In genomic region chr1:64505944-64506658, GRCh38 we compare ENCODE assay signal across 8 cellular contexts. TPM values are rescaled to one million over a fixed set of nuclear protein-coding genes. Genes with fewer than 3 reads are reported as not detected.
DNase-seq lines count a peak whose midpoint lies in the region; ATAC-seq and TF ChIP-seq lines count a peak whose summit lies in the region.

No MANE protein-coding gene starts in this region.

- H3K36me3 ChIP-seq in endodermal cell (ENCODE audit: control insufficient read depth, insufficient read depth, low read length): no peaks in the 10 kb centered on the region
- H3K36me3 ChIP-seq in neural cell (ENCODE audit: insufficient read depth, low read length): no peaks in the 10 kb centered on the region
- no peaks in the 10 kb centered on the region for H3K36me3 ChIP-seq in MM.1S (replicated peaks; ENCODE audit: insufficient read depth, low read length)

- ATAC-seq in Right ventricle myocardium inferior (no peak), WTC11 (peak; percentile 3; the same call in 1 of the 2 replicates)

- H3K4me1 ChIP-seq in endodermal cell (ENCODE audit: control insufficient read depth, insufficient read depth, low read length): peaks cover 14% of the 10 kb centered on the region
- no peaks in the 10 kb centered on the region; the same call in 1 of the 2 replicates for H3K4me1 ChIP-seq in MM.1S (ENCODE audit: low read length)

- 36 to 60% methylated on average over 7 to 15 of the region's 15 CpGs for WGBS in endodermal cell (ENCODE audit: insufficient coverage in 1 of 2, insufficient read length in 1 of 2), 2 experiments

- H3K4me1 Mint-ChIP-seq in WTC11: peaks cover 92% of the 10 kb centered on the region
- peaks cover 82% of the 10 kb centered on the region for H3K4me1 Mint-ChIP-seq in endodermal cell

- DNase-seq in Right ventricle myocardium inferior (ENCODE audit: missing footprints) (peak; percentile 62), cardiac septum (ENCODE audit: low spot score) (no peak), WTC11 (ENCODE audit: low spot score) (no peak), endodermal cell (no peak), putamen (ENCODE audit: low spot score) (no peak), MM.1S (no peak), cerebellar cortex (ENCODE audit: low spot score) (no peak)

- H2AFZ ChIP-seq in neural cell (ENCODE audit: low read depth, low read length) (no peak overlapping the region), MM.1S (ENCODE audit: low read length) (no peak overlapping the region)

- no peak for TF ChIP-seq EP300 in neural cell (conservative IDR thresholded peaks at IDR 0.05; ENCODE audit: poor library complexity, severe bottlenecking)

- H3K4me3 ChIP-seq in endodermal cell (ENCODE audit: low read length): peak overlapping the region; percentile 66
- H3K4me3 ChIP-seq in neural cell (ENCODE audit: low read length): peak overlapping the region; percentile 57
- H3K4me3 ChIP-seq in MM.1S (ENCODE audit: low read length): no peak overlapping the region; the same call in 1 of the 2 replicates

- H4K20me1 ChIP-seq in neural cell (ENCODE audit: insufficient read depth) (no peaks in the 10 kb centered on the region), MM.1S (ENCODE audit: insufficient read depth, low read length) (no peaks in the 10 kb centered on the region)

- no peak for TF ChIP-seq RAD21 in neural cell (conservative IDR thresholded peaks at IDR 0.05)

- CTCF ChIA-PET in WTC11 (lab: Charles Lee): interaction anchor here (0.5 to 1.4 kb wide), 4 partner anchors 8 to 33 kb away, joined by 3 to 7 read pairs (median 4); no protein-coding TSS in a partner anchor

- H3K27me3 ChIP-seq in endodermal cell (ENCODE audit: control insufficient read depth, insufficient read depth, low read length, poor library complexity, severe bottlenecking): no peaks in the 10 kb centered on the region
- no peaks in the 10 kb centered on the region for H3K27me3 ChIP-seq in neural cell (ENCODE audit: insufficient read depth, low read depth, low read length)
- H3K27me3 ChIP-seq in MM.1S (replicated peaks; ENCODE audit: insufficient read depth, low read length): no peaks in the 10 kb centered on the region

- no peaks in the 10 kb centered on the region for H3K36me3 Mint-ChIP-seq in WTC11
- H3K36me3 Mint-ChIP-seq in endodermal cell (ENCODE audit: low read depth): no peaks in the 10 kb centered on the region

- no peaks in the 10 kb centered on the region for H3F3A ChIP-seq in neural cell (ENCODE audit: insufficient read depth, low read length, poor library complexity, severe bottlenecking)
- H3F3A ChIP-seq in MM.1S (ENCODE audit: insufficient read depth, low read length): no peaks in the 10 kb centered on the region

- H3K9me3 ChIP-seq in endodermal cell (ENCODE audit: control insufficient read depth, low read length) (no peaks in the 10 kb centered on the region), neural cell (ENCODE audit: low read length) (no peaks in the 10 kb centered on the region), MM.1S (replicated peaks; ENCODE audit: insufficient read depth, low read length) (no peaks in the 10 kb centered on the region)

- peak overlapping the region; percentile 88 for H3K27ac ChIP-seq in endodermal cell (ENCODE audit: low read depth, low read length)
- H3K27ac ChIP-seq in neural cell (ENCODE audit: low read length): no peak overlapping the region
- H3K27ac ChIP-seq in MM.1S (ENCODE audit: low read length): no peak overlapping the region

- H3K4me2 ChIP-seq in neural cell (ENCODE audit: low read length): no peak overlapping the region
- H3K4me2 ChIP-seq in MM.1S (ENCODE audit: low read depth, low read length): no peak overlapping the region

- peak overlapping the region; percentile 78 for H3K4me3 Mint-ChIP-seq in WTC11
- peak overlapping the region; percentile 63 for H3K4me3 Mint-ChIP-seq in endodermal cell

- peaks cover 51% of the 10 kb centered on the region for H3K27me3 Mint-ChIP-seq in WTC11 (ENCODE audit: low read depth)
- peaks cover 3% of the 10 kb centered on the region for H3K27me3 Mint-ChIP-seq in endodermal cell (ENCODE audit: insufficient read depth)

- TF ChIP-seq CTCF in WTC11 (IDR thresholded peaks at IDR 0.05): no peak
- no peak for TF ChIP-seq CTCF in endodermal cell (conservative IDR thresholded peaks at IDR 0.05)
- TF ChIP-seq CTCF in neural cell (IDR thresholded peaks at IDR 0.05; ENCODE audit: poor library complexity, severe bottlenecking): no peak
- no peak for TF ChIP-seq CTCF in MM.1S (IDR thresholded peaks at IDR 0.05; ENCODE audit: low read length)

- H3K79me2 ChIP-seq in neural cell (replicated peaks; ENCODE audit: insufficient read depth, low read length) (peaks cover 13% of the 10 kb centered on the region), MM.1S (ENCODE audit: low read length) (no peaks in the 10 kb centered on the region)

- intact Hi-C loops in Right ventricle myocardium inferior (cut with DNase I) (no loop called here), cardiac septum (cut with DNase I) (no loop called here)

- H3K9me3 Mint-ChIP-seq in WTC11 (no peaks in the 10 kb centered on the region), endodermal cell (no peaks in the 10 kb centered on the region)

- POLR2A ChIA-PET in WTC11 (lab: Charles Lee): interaction anchor here (1.0 kb wide), 2 partner anchors 9 to 33 kb away, joined by 3 read pairs; no protein-coding TSS in a partner anchor

- H3K9ac ChIP-seq in endodermal cell (ENCODE audit: extremely low read depth, low read length, poor library complexity, severe bottlenecking): peak overlapping the region; percentile 48
- H3K9ac ChIP-seq in neural cell (ENCODE audit: low read length): peak overlapping the region; percentile 28
- no peak overlapping the region for H3K9ac ChIP-seq in MM.1S (ENCODE audit: low read length)

- H3K9me2 ChIP-seq in neural cell (ENCODE audit: insufficient read depth, low read length) (no peaks in the 10 kb centered on the region), MM.1S (replicated peaks; ENCODE audit: insufficient read depth, low read length) (no peaks in the 10 kb centered on the region)

- peak overlapping the region; percentile 71 for H3K27ac Mint-ChIP-seq in WTC11
- H3K27ac Mint-ChIP-seq in endodermal cell: peak overlapping the region; percentile 94

TF ChIP-seq in WTC11, 78 proteins besides CTCF, POLR2A, EP300 and RAD21 (continues in another document):
- no peak for TF ChIP-seq SOX15 (CRISPR knock-in tag; IDR thresholded peaks at IDR 0.05)
- no peak for TF ChIP-seq ZNF671 (CRISPR knock-in tag; IDR thresholded peaks at IDR 0.05)
- TF ChIP-seq ZSCAN18 (CRISPR knock-in tag; IDR thresholded peaks at IDR 0.05): no peak
- no peak for TF ChIP-seq NFATC4 (CRISPR knock-in tag; IDR thresholded peaks at IDR 0.05)
- 0 out of 2 replicates have a peak, but pooled peaks have one; percentile 38 for TF ChIP-seq GTF2I (CRISPR knock-in tag; conservative IDR thresholded peaks at IDR 0.05)

TF ChIP-seq in neural cell, 6 proteins besides CTCF, POLR2A, EP300 and RAD21:
- no peak for TF ChIP-seq POLR2AphosphoS5 (IDR thresholded peaks at IDR 0.05)
- no peak for TF ChIP-seq EZH2 (IDR thresholded peaks at IDR 0.05; ENCODE audit: borderline replicate concordance, insufficient read depth, low read length, poor library complexity, severe bottlenecking)
- TF ChIP-seq MXI1 (conservative IDR thresholded peaks at IDR 0.05; ENCODE audit: poor library complexity, severe bottlenecking): no peak
- no peak for TF ChIP-seq TAF1 (IDR thresholded peaks at IDR 0.05; ENCODE audit: low read depth)
- no peak for TF ChIP-seq SMC3 (conservative IDR thresholded peaks at IDR 0.05; ENCODE audit: poor library complexity)
- TF ChIP-seq REST (IDR thresholded peaks at IDR 0.05; ENCODE audit: borderline replicate concordance): no peak
TF ChIP-seq in neural cell: peak in this region for 0.

RNA-seq across cellular contexts. Expression of gene CACHD1, which starts 36.2 kb away (rescaled TPM):
- total RNA-seq in Right ventricle myocardium inferior: 4.9 TPM
- 2.9 TPM for total RNA-seq in cardiac septum
- total RNA-seq in WTC11 (2021): 26.3 to 34.4 TPM (median 34.4 TPM) in 3 replicates
- total RNA-seq in endodermal cell: 10 to 100 TPM; 29.2 to 40.7 TPM
- 66.1 TPM for polyA plus RNA-seq in endodermal cell (2013, experiment 1 of 2)
- 61.7 TPM for polyA plus RNA-seq in endodermal cell (2013, experiment 2 of 2)
- polyA plus RNA-seq in neural cell: 11.1 and 12.7 TPM in 2 replicates
- polyA minus RNA-seq in neural cell: 24.8 and 31.3 TPM in 2 replicates
